Comparison of ENCODE assay signal across 9 cellular contexts in genomic region chr12:132492522-132492921, GRCh38. TPM values are rescaled to one million over a fixed set of nuclear protein-coding genes. Genes with fewer than 3 reads are reported as not detected.
DNase-seq lines count a peak whose midpoint lies in the region; ATAC-seq and TF ChIP-seq lines count a peak whose summit lies in the region.
"Had no signal": no experiment of that assay in that cellular context is flagged by ENCODE, and none has a peak within 500 bp of the region (broad histone marks: within the 10 kb centered on the region; RNA-seq: fewer than 3 reads in every experiment).

No MANE protein-coding gene starts in this region.

- H3K4me3 ChIP-seq in GM12864 (ENCODE audit: low read depth, low read length) (peak overlapping the region; percentile 78), adrenal gland (peak overlapping the region in 1 of 4 donors; percentile 68), osteoblast (ENCODE audit: insufficient read depth, low read length) (no peak overlapping the region)

- intact Hi-C loops in adrenal gland (cut with DNase I), result no loop called here

- H3K27ac ChIP-seq in adrenal gland (peak overlapping the region in 2 of 5 donors; percentile 2 to 30), osteoblast (ENCODE audit: low read depth, low read length) (no peak overlapping the region)

- H3K27me3 ChIP-seq in adrenal gland (no peaks in the 10 kb centered on the region), osteoblast (ENCODE audit: insufficient read depth, low read length) (no peaks in the 10 kb centered on the region)

- peaks cover 69% of the 10 kb centered on the region for H3K79me2 ChIP-seq in osteoblast (ENCODE audit: insufficient read depth, low read length)

- peaks cover 18% of the 10 kb centered on the region for H3K4me1 Mint-ChIP-seq in HFFc6 (ENCODE audit: low read depth)

- no peaks in the 10 kb centered on the region for H3K36me3 Mint-ChIP-seq in HFFc6 (ENCODE audit: low read depth)

- H3K27me3 Mint-ChIP-seq in HFFc6 (ENCODE audit: insufficient read depth), result peaks cover 2% of the 10 kb centered on the region; the same call in 1 of the 2 replicates

- no peak for TF ChIP-seq POLR2A in adrenal gland (IDR thresholded peaks at IDR 0.05)

- WGBS in adrenal gland, 4 donors, result 48 to 59% (median 52%) methylated on average over 7 to 12 of the region's 12 CpGs

- H3K4me1 ChIP-seq in adrenal gland (replicated peaks in 1 of 2), result peaks cover 57 to 68% of the 10 kb centered on the region in 2 donors
- peaks cover 9% of the 10 kb centered on the region for H3K4me1 ChIP-seq in osteoblast (ENCODE audit: insufficient read depth, low read length)

- peak overlapping the region; percentile 98 for H3K4me2 ChIP-seq in osteoblast (ENCODE audit: insufficient read depth, low read length)

- H4K20me1 ChIP-seq in osteoblast (ENCODE audit: insufficient read depth, low read length), result peaks cover 66% of the 10 kb centered on the region

- H3K36me3 ChIP-seq in adrenal gland (replicated peaks in 1 of 2) (no peaks in the 10 kb centered on the region), osteoblast (ENCODE audit: insufficient read depth, low read length) (no peaks in the 10 kb centered on the region)

- DNase-seq in GM12864 (ENCODE audit: low read depth), result peak; percentile 40
- DNase-seq in HFFc6, result no peak
- DNase-seq in adrenal gland, result peak in 4 of 7 donors; percentile 55 to 85 (median 66)
- DNase-seq in osteoblast (ENCODE audit: insufficient read length, low spot score, missing footprints), result no peak
- DNase-seq in central memory CD4-positive, alpha-beta T cell, result no peak
- no peak for DNase-seq in middle frontal gyrus (ENCODE audit: extremely low spot score, low spot score)
- DNase-seq in omental fat pad (ENCODE audit: low spot score), result no peak

- no peaks in the 10 kb centered on the region for H3K9me3 Mint-ChIP-seq in HFFc6

- no peak overlapping the region for H3K27ac Mint-ChIP-seq in HFFc6

- TF ChIP-seq CTCF in GM12864 (IDR thresholded peaks at IDR 0.05; ENCODE audit: low read depth, low read length, missing control alignments) (no peak), HFFc6 (IDR thresholded peaks at IDR 0.05) (no peak), adrenal gland (IDR thresholded peaks at IDR 0.05) (no peak), osteoblast (IDR thresholded peaks at IDR 0.05; ENCODE audit: extremely low read depth, low read depth, low read length) (no peak), omental fat pad (IDR thresholded peaks at IDR 0.05) (no peak)

- peak overlapping the region; percentile 88 for H3K4me3 Mint-ChIP-seq in HFFc6

- no peak overlapping the region for H2AFZ ChIP-seq in osteoblast (ENCODE audit: low read length)

- H3K9me3 ChIP-seq in adrenal gland (replicated peaks in 1 of 3), result no peaks in the 10 kb centered on the region
- H3K9me3 ChIP-seq in osteoblast (ENCODE audit: low read depth, low read length), result no peaks in the 10 kb centered on the region

- ATAC-seq in omental fat pad (ENCODE audit: low FRiP score), result no peak
- no peak for ATAC-seq in GM18498 (IDR thresholded peaks at IDR 0.05; ENCODE audit: unreplicated experiment)
- ATAC-seq: Panc1 had no signal

RNA-seq across cellular contexts. Expression of gene FBRSL1, which starts 2.6 kb away (rescaled TPM):
- total RNA-seq in HFFc6 (2021; fragmentation: NEBNext Ultra II Directional; extraction: Animal tissue kit (Norgen Biotek cat#: 25700)), result 10 to 100 TPM; 25.1 to 34.0 (median 30.1) TPM
- total RNA-seq in adrenal gland, result 10 to 100 TPM; 12.5 to 63.8 (median 26.9) TPM
- 10 to 100 TPM; 10.9 to 62.3 (median 41.9) TPM for polyA plus RNA-seq in adrenal gland
- 2.7 and 12.3 TPM in 2 replicates for total RNA-seq in osteoblast
- total RNA-seq in omental fat pad, result 10 to 100 TPM in 2 of 4 donors, 1 to 10 TPM in 2; 5.9 to 16.0 (median 9.4) TPM

Comparison
In these comparisons a context has a peak if more than half of its experiments do, and no peak if none do; other contexts are left out.
1. DNase-seq: peak in GM12864 (single experiment) and adrenal gland (4 of 7); none in HFFc6 (single experiment), osteoblast (single experiment), central memory CD4-positive, alpha-beta T cell (single experiment), middle frontal gyrus (single experiment) and omental fat pad (single experiment).